22 cellular contexts compared by ENCODE assay signal in the genomic region with DNA sequence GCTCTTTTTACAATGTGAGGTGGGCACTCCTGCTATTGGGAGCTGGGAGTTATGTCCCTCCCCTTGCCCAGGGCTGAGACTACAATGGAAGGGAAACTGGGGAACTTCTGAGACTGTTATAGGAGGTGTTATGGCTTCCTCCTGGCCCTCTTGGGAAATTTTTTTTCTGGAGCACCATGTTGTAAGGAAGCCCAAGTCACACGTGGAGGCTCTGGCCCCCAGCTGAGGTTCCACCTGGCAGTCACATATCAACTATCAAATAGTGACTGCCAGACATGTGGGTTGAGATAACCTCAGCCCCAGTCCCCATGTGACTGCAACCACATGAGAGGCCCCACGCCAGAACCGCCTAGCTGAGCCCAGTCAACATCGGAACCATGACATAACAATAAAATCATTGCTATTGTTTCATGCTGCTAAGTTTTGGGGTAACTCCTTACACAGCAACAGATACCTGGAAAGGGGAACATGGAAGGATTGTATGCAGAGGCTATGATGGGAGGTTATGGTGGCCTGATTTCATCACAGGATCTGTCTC.
"Had no signal": no experiment of that assay in that cellular context is flagged by ENCODE, and none has a peak within 500 bp of the region (broad histone marks: within the 10 kb centered on the region; RNA-seq: fewer than 3 reads in every experiment).

No MANE protein-coding gene starts in this region.

- H3K9me3 ChIP-seq: neutrophil, tibial artery had no signal

- H3K27me3 Mint-ChIP-seq: stimulated activated naive CD8-positive, alpha-beta T cell treated with anti-CD3 and anti-CD28 coated beads, Interleukin-15, Interleukin-2, amounts not matched to agents 100 ng/mL and 50 ng/mL, for 24 hours had no signal

- FAIRE-seq: colon, urothelium cell line had no signal

- H3K36me3 Mint-ChIP-seq: stimulated activated memory B cell treated with anti-CD40 and anti-IgM and Interleukin-4, amounts not matched to agents 10 μg/mL and 1 μg/mL and 100 μg/mL, for 72 hours had no signal

- H3K36me3 ChIP-seq: esophagus muscularis mucosa, gastroesophageal sphincter, neutrophil, right atrium auricular region, spleen, tibial artery had no signal

- H3K4me3 Mint-ChIP-seq: dendritic cell treated with granulocyte-macrophage colony-stimulating factor and Interleukin-4, amounts not matched to agents 40 ng/mL and 50 ng/mL, for 4 days; effector memory CD8-positive, alpha-beta T cell; naive thymus-derived CD8-positive, alpha-beta T cell; stimulated activated memory B cell treated with anti-CD40 and anti-IgM and Interleukin-4, amounts not matched to agents 10 μg/mL and 1 μg/mL and 100 μg/mL, for 72 hours; stimulated activated naive CD8-positive, alpha-beta T cell treated with anti-CD3 and anti-CD28 coated beads, Interleukin-15, Interleukin-2, amounts not matched to agents 100 ng/mL and 50 ng/mL, for 24 hours had no signal

- DNase-seq: cerebellar nuclear complex; effector memory CD8-positive, alpha-beta T cell; glutamatergic neuron; left ventricle myocardium superior; mammary epithelial cell; mucosa of descending colon; naive thymus-derived CD8-positive, alpha-beta T cell; spleen; stimulated activated CD4-positive, alpha-beta T cell treated with anti-CD3 and anti-CD28 coated beads, Interleukin-15, amount 100 ng/mL, for 24 hours; stimulated activated CD4-positive, alpha-beta T cell treated with anti-CD3 and anti-CD28 coated beads, Interleukin-1b, Interleukin-23, amount 100 ng/mL, for 48 hours; stimulated activated CD4-positive, alpha-beta T cell treated with anti-CD3 and anti-CD28 coated beads, Interleukin-4, amount 100 ng/mL, for 24 hours; tibial artery had no signal

- H3K4me1 Mint-ChIP-seq: stimulated activated memory B cell treated with anti-CD40 and anti-IgM and Interleukin-4, amounts not matched to agents 10 μg/mL and 1 μg/mL and 100 μg/mL, for 72 hours had no signal

- H3K4me3 ChIP-seq: esophagus muscularis mucosa, gastroesophageal sphincter, mucosa of descending colon, right atrium auricular region, spleen, tibial artery had no signal

- H3K27ac Mint-ChIP-seq: effector memory CD8-positive, alpha-beta T cell; naive thymus-derived CD8-positive, alpha-beta T cell; stimulated activated memory B cell treated with anti-CD40 and anti-IgM and Interleukin-4, amounts not matched to agents 10 μg/mL and 1 μg/mL and 100 μg/mL, for 72 hours; stimulated activated naive CD8-positive, alpha-beta T cell treated with anti-CD3 and anti-CD28 coated beads, Interleukin-15, Interleukin-2, amounts not matched to agents 100 ng/mL and 50 ng/mL, for 24 hours had no signal

- H3K27ac ChIP-seq: epithelial cell of prostate, neutrophil, right atrium auricular region, spleen had no signal

- ATAC-seq: effector memory CD8-positive, alpha-beta T cell; gastroesophageal sphincter; left ventricle myocardium superior; naive thymus-derived CD8-positive, alpha-beta T cell; stimulated activated memory B cell treated with anti-CD40 and anti-IgM and Interleukin-4, amounts not matched to agents 10 μg/mL and 1 μg/mL and 100 μg/mL, for 72 hours had no signal

- H3K27me3 ChIP-seq: esophagus muscularis mucosa, gastroesophageal sphincter, neutrophil, right atrium auricular region, spleen, tibial artery had no signal
